In the genomic region with DNA sequence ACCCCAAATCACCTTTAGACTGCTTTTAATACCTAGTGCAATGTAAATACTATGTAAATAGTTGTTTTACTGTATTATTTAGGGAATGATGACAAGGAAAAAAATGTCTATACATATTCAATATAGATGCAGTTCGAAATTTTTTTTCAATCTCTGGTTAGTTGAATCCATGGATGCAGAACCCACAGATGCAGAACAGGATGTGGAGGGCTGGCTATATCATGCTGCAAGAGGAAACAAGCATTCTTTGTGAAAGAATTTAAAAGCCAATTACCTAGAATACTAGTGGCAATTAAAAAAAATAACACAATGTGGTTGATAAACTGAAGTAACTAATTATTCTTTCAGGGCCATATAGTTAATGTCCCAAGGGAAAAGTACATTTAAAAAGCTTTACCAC, we compare ENCODE assay signal across 21 cellular contexts.
"Had no signal": no experiment of that assay in that cellular context is flagged by ENCODE, and none has a peak within 500 bp of the region (broad histone marks: within the 10 kb centered on the region; RNA-seq: fewer than 3 reads in every experiment).

No MANE protein-coding gene starts in this region.

- ATAC-seq: body of pancreas; heart right ventricle; naive thymus-derived CD4-positive, alpha-beta T cell; stimulated activated effector memory CD8-positive, alpha-beta T cell treated with anti-CD3 and anti-CD28 coated beads, Interleukin-12 subunit alpha, Interleukin-12 subunit beta, amount 100 ng/mL, for 72 hours had no signal

- H3K4me1 ChIP-seq: body of pancreas had no signal

- H3K36me3 ChIP-seq: adrenal gland, esophagus squamous epithelium, heart right ventricle, ovary, sigmoid colon, thoracic aorta had no signal

- DNase-seq: activated CD4-positive, alpha-beta T cell treated with anti-CD3 and anti-CD28 coated beads for 4 hours; activated CD4-positive, alpha-beta T cell treated with anti-CD3 and anti-CD28 coated beads, Interleukin-2, amount 50 U/mL, for 4 hours; activated CD8-positive, alpha-beta memory T cell treated with anti-CD3 and anti-CD28 coated beads for 24 hours; activated effector memory CD4-positive, alpha-beta T cell treated with Interleukin-2 at 50 U/mL for 16 hours; activated naive CD4-positive, alpha-beta T cell treated with Interleukin-2 at 50 U/mL for 16 hours; adrenal gland; aorta; body of pancreas; dermis blood vessel endothelial cell; effector CD8-positive, alpha-beta T cell; esophagus squamous epithelium; foreskin melanocyte; heart right ventricle; naive thymus-derived CD4-positive, alpha-beta T cell; ovary; sigmoid colon; small intestine; stimulated activated CD4-positive, alpha-beta T cell treated with anti-CD3 and anti-CD28 coated beads, Interleukin-4, amount 100 ng/mL, for 24 hours; trophoblast cell had no signal

- H3K27me3 ChIP-seq: adrenal gland, body of pancreas, esophagus squamous epithelium, heart right ventricle, ovary, sigmoid colon had no signal

- H3K9me3 ChIP-seq: adrenal gland, body of pancreas, esophagus squamous epithelium, heart right ventricle, ovary, sigmoid colon, thoracic aorta had no signal

- H3K4me3 ChIP-seq: adrenal gland, body of pancreas, esophagus squamous epithelium, heart right ventricle, ovary, sigmoid colon, thoracic aorta had no signal
